In genomic region chr7:156109988-156110387, GRCh38 we compare ENCODE assay signal across 31 cellular contexts.
"Had no signal": no experiment of that assay in that cellular context is flagged by ENCODE, and none has a peak within 500 bp of the region (broad histone marks: within the 10 kb centered on the region; RNA-seq: fewer than 3 reads in every experiment).

No MANE protein-coding gene starts in this region.

- DNase-seq: natural killer cell; occipital lobe; ovary; posterior cingulate gyrus; psoas muscle; right cardiac atrium; spleen; stimulated activated CD4-positive, alpha-beta T cell treated with anti-CD3 and anti-CD28 coated beads, Interleukin-12 subunit alpha, Interleukin-12 subunit beta, amount 100 ng/mL, for 4 hours; stimulated activated CD4-positive, alpha-beta T cell treated with anti-CD3 and anti-CD28 coated beads, Interleukin-1b, Interleukin-23, amount 100 ng/mL, for 48 hours; stimulated activated CD4-positive, alpha-beta T cell treated with anti-CD3 and anti-CD28 coated beads, Interleukin-4, amount 100 ng/mL, for 1 hour; stimulated activated CD4-positive, alpha-beta T cell treated with anti-CD3 and anti-CD28 coated beads, Interleukin-4, amount 100 ng/mL, for 4 hours; stimulated activated CD8-positive, alpha-beta memory T cell treated with anti-CD3 and anti-CD28 coated beads, Interleukin-4, amount 100 ng/mL, for 48 hours; stimulated activated naive CD4-positive, alpha-beta T cell; stimulated activated naive CD8-positive, alpha-beta T cell treated with anti-CD3 and anti-CD28 coated beads, Interleukin-15, amount 100 ng/mL, for 72 hours; stimulated activated naive CD8-positive, alpha-beta T cell treated with anti-CD3 and anti-CD28 coated beads, Interleukin-15, Interleukin-2, amounts not matched to agents 100 U/mL and 50 U/mL, for 24 hours; substantia nigra; testis; transverse colon; upper lobe of right lung; uterus had no signal

- H3K36me3 Mint-ChIP-seq: natural killer cell; neural progenitor cell; stimulated activated memory B cell treated with anti-CD40 and anti-IgM and Interleukin-4, amounts not matched to agents 10 μg/mL and 1 μg/mL and 100 μg/mL, for 72 hours; type B pancreatic cell had no signal

- H3K79me2 ChIP-seq: parathyroid adenoma had no signal

- H2AFZ ChIP-seq: neural progenitor cell, parathyroid adenoma had no signal

- H3K27me3 ChIP-seq: neural progenitor cell, ovary, suprapubic skin, testis, tibial artery, transverse colon, uterus had no signal

- H3K4me1 Mint-ChIP-seq: natural killer cell; nephron; neural progenitor cell; stimulated activated memory B cell treated with anti-CD40 and anti-IgM and Interleukin-4, amounts not matched to agents 10 μg/mL and 1 μg/mL and 100 μg/mL, for 72 hours; stimulated activated naive CD8-positive, alpha-beta T cell treated with anti-CD3 and anti-CD28 coated beads, Interleukin-15, amount 100 ng/mL, for 72 hours had no signal

- H3K36me3 ChIP-seq: neural progenitor cell, ovary, spleen, suprapubic skin, tibial artery, transverse colon, upper lobe of right lung, uterus had no signal

- H3K4me3 ChIP-seq: neural progenitor cell, ovary, psoas muscle, skin epidermis, smooth muscle cell, spleen, suprapubic skin, testis, tibial artery, transverse colon, upper lobe of right lung, uterus had no signal

- H3K27me3 Mint-ChIP-seq: stimulated activated naive CD8-positive, alpha-beta T cell treated with anti-CD3 and anti-CD28 coated beads, Interleukin-15, amount 100 ng/mL, for 72 hours had no signal

- ATAC-seq: natural killer cell; psoas muscle; right cardiac atrium; sciatic nerve; stimulated activated memory B cell treated with anti-CD40 and anti-IgM and Interleukin-4, amounts not matched to agents 10 μg/mL and 1 μg/mL and 100 μg/mL, for 72 hours; stimulated activated naive CD8-positive, alpha-beta T cell treated with anti-CD3 and anti-CD28 coated beads, Interleukin-15, amount 100 ng/mL, for 72 hours; stimulated activated naive CD8-positive, alpha-beta T cell treated with anti-CD3 and anti-CD28 coated beads, Interleukin-15, Interleukin-2, amounts not matched to agents 100 U/mL and 50 U/mL, for 24 hours; upper lobe of right lung had no signal

- H3K4me1 ChIP-seq: neural progenitor cell, parathyroid adenoma, psoas muscle, spleen, suprapubic skin, testis, tibial artery, transverse colon, upper lobe of right lung, uterus had no signal

- H3K27ac ChIP-seq: neural progenitor cell, ovary, parathyroid adenoma, psoas muscle, skin epidermis, spleen, suprapubic skin, testis, tibial artery, transverse colon, upper lobe of right lung, uterus had no signal

- H3K27ac Mint-ChIP-seq: natural killer cell; nephron; neural progenitor cell; progenitor cell of endocrine pancreas; stimulated activated memory B cell treated with anti-CD40 and anti-IgM and Interleukin-4, amounts not matched to agents 10 μg/mL and 1 μg/mL and 100 μg/mL, for 72 hours; stimulated activated naive CD8-positive, alpha-beta T cell treated with anti-CD3 and anti-CD28 coated beads, Interleukin-15, amount 100 ng/mL, for 72 hours; type B pancreatic cell had no signal

- H3K9ac ChIP-seq: neural progenitor cell, parathyroid adenoma had no signal

- H3K4me2 ChIP-seq: neural progenitor cell, smooth muscle cell had no signal

- H3K9me3 ChIP-seq: ovary, psoas muscle, suprapubic skin, testis, tibial artery, transverse colon, upper lobe of right lung, uterus had no signal

- H3K9me3 Mint-ChIP-seq: neural progenitor cell; stimulated activated memory B cell treated with anti-CD40 and anti-IgM and Interleukin-4, amounts not matched to agents 10 μg/mL and 1 μg/mL and 100 μg/mL, for 72 hours; type B pancreatic cell had no signal

- H3K4me3 Mint-ChIP-seq: natural killer cell; nephron; neural progenitor cell; stimulated activated memory B cell treated with anti-CD40 and anti-IgM and Interleukin-4, amounts not matched to agents 10 μg/mL and 1 μg/mL and 100 μg/mL, for 72 hours; stimulated activated naive CD8-positive, alpha-beta T cell treated with anti-CD3 and anti-CD28 coated beads, Interleukin-15, amount 100 ng/mL, for 72 hours; type B pancreatic cell had no signal
